In the genomic region with DNA sequence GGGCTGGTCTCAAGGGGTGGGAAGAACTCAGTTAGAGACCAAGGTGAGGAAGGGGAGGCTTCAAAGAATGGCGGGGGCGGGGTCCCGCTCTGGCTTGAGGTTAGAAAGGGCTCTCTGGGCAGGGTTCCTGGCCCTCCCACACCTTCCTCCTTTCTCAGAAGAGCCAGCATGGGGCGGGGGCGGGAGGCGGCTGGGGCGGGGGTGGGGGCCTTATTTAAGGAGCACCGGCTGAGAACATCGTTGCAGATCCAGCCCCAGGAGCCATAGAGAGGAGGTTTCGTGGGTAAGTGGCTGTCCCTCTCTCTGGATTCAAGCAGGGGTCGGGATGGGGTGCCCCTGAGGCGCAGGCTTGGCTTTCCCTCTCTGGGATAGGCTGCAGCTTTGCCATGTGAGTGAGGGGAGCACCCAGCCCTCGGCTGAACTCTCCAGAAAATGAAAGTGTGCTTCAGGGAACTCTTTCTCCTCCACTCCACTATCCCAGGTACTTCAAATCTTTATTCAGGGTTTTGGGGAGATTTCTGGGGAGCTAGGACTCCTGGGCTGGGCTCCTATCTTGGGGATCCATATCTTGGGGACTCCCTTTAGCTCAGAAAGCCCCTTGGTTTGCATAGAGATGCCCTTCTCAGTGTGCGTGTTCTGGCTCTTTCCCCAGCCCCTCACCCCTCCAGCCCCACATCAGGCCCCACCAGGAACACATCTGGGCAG, we compare ENCODE assay signal across 8 cellular contexts.
A peak's percentile ranks its signal among the peaks of the same experiment; 100 is the strongest.
DNase-seq lines count a peak whose midpoint lies in the region; ATAC-seq, FAIRE-seq and TF ChIP-seq lines count a peak whose summit lies in the region.

No MANE protein-coding gene starts in this region.

- no peaks in the 10 kb centered on the region for H3K9me3 ChIP-seq in iPS-15b (ENCODE audit: control insufficient read depth, insufficient read depth, low read length)

- no peaks in the 10 kb centered on the region for H3K27me3 Mint-ChIP-seq in stimulated activated memory B cell treated with anti-CD40 and anti-IgM and Interleukin-4, amounts not matched to agents 10 μg/mL and 1 μg/mL and 100 μg/mL, for 72 hours

- DNase-seq in GM19239 (ENCODE audit: insufficient read length, low spot score), result no peak
- DNase-seq in activated CD4-positive, alpha-beta T cell treated with anti-CD3 and anti-CD28 coated beads, Interleukin-2, amount 50 U/mL, for 4 hours, result peak; percentile 35 to 48
- DNase-seq in D721Med (ENCODE audit: insufficient read length, low spot score), result no peak
- DNase-seq in urothelium cell line (ENCODE audit: low spot score), result no peak

- H3K27ac Mint-ChIP-seq in stimulated activated memory B cell treated with anti-CD40 and anti-IgM and Interleukin-4, amounts not matched to agents 10 μg/mL and 1 μg/mL and 100 μg/mL, for 72 hours, result peak overlapping the region; percentile 73

- TF ChIP-seq CTCF in D721Med (IDR thresholded peaks at IDR 0.05; ENCODE audit: insufficient read depth, missing control alignments), result no peak

- H3K9ac ChIP-seq in iPS-15b (ENCODE audit: low read depth, low read length), result peak overlapping the region; percentile 41

- H3K4me3 Mint-ChIP-seq in stimulated activated memory B cell treated with anti-CD40 and anti-IgM and Interleukin-4, amounts not matched to agents 10 μg/mL and 1 μg/mL and 100 μg/mL, for 72 hours, result peak overlapping the region; percentile 57

- H3K4me1 ChIP-seq in iPS-15b (ENCODE audit: control insufficient read depth, insufficient read depth, low read length), result peaks cover 5% of the 10 kb centered on the region

- FAIRE-seq in GM19239 (lab: Jason Lieb, UNC) (peak; percentile 56), D721Med (lab: Jason Lieb, UNC) (no peak), urothelium cell line (lab: Jason Lieb, UNC) (no peak)

- no peaks in the 10 kb centered on the region for H3K36me3 Mint-ChIP-seq in stimulated activated memory B cell treated with anti-CD40 and anti-IgM and Interleukin-4, amounts not matched to agents 10 μg/mL and 1 μg/mL and 100 μg/mL, for 72 hours

- no peaks in the 10 kb centered on the region for H3K9me3 Mint-ChIP-seq in stimulated activated memory B cell treated with anti-CD40 and anti-IgM and Interleukin-4, amounts not matched to agents 10 μg/mL and 1 μg/mL and 100 μg/mL, for 72 hours

- H3K36me3 ChIP-seq in iPS-15b (ENCODE audit: control insufficient read depth, insufficient read depth, low read length), result no peaks in the 10 kb centered on the region

- H3K4me3 ChIP-seq in iPS-15b (ENCODE audit: low read depth, low read length), result peak overlapping the region; percentile 50

- H3K4me1 Mint-ChIP-seq in stimulated activated memory B cell treated with anti-CD40 and anti-IgM and Interleukin-4, amounts not matched to agents 10 μg/mL and 1 μg/mL and 100 μg/mL, for 72 hours, result peaks cover 34% of the 10 kb centered on the region

- ATAC-seq in stimulated activated memory B cell treated with anti-CD40 and anti-IgM and Interleukin-4, amounts not matched to agents 10 μg/mL and 1 μg/mL and 100 μg/mL, for 72 hours, result no peak
- no peak for ATAC-seq in GM21717 (IDR thresholded peaks at IDR 0.05; ENCODE audit: unreplicated experiment)
- no peak for ATAC-seq in GM18517 (IDR thresholded peaks at IDR 0.05; ENCODE audit: unreplicated experiment)

- H3K27me3 ChIP-seq in iPS-15b (ENCODE audit: control insufficient read depth, insufficient read depth, low read length), result peaks cover 41% of the 10 kb centered on the region

Comparison
In these comparisons a context has a peak if more than half of its experiments do, and no peak if none do; other contexts are left out.
1. DNase-seq: peak in activated CD4-positive, alpha-beta T cell treated with anti-CD3 and anti-CD28 coated beads, Interleukin-2, amount 50 U/mL, for 4 hours (2 of 2); none in GM19239 (single experiment), D721Med (single experiment) and urothelium cell line (single experiment).